In genomic region chr16:83797013-83797412, GRCh38 we compare ENCODE assay signal across 2 cellular contexts.
TF ChIP-seq lines count a peak whose summit lies in the region.

No MANE protein-coding gene starts in this region.

TF ChIP-seq in HepG2, 621 proteins besides CTCF, POLR2A, EP300 and RAD21 (continues in another document):
- TF ChIP-seq ZNF572 (CRISPR knock-in tag; IDR thresholded peaks at IDR 0.05) (no peak), ATF1 (CRISPR knock-in tag; IDR thresholded peaks at IDR 0.05) (no peak), HMG20A (CRISPR knock-in tag; IDR thresholded peaks at IDR 0.05; ENCODE audit: borderline replicate concordance) (no peak), ZSCAN9 (CRISPR knock-in tag; IDR thresholded peaks at IDR 0.05; ENCODE audit: borderline replicate concordance) (no peak), GATA4 (IDR thresholded peaks at IDR 0.05; ENCODE audit: borderline replicate concordance, low read depth) (0 out of 2 replicates have a peak, but pooled peaks have one; percentile 21), ZNF646 (CRISPR knock-in tag; IDR thresholded peaks at IDR 0.05) (no peak), AGO1 (IDR thresholded peaks at IDR 0.05; ENCODE audit: low read depth, low read length, poor library complexity, severe bottlenecking) (no peak), TBX2 (CRISPR knock-in tag; IDR thresholded peaks at IDR 0.05; ENCODE audit: borderline replicate concordance) (no peak), SNRNP70 (IDR thresholded peaks at IDR 0.05; ENCODE audit: low read depth, low read length) (no peak), TCF12 (IDR thresholded peaks at IDR 0.05) (no peak), TCF12 (CRISPR knock-in tag; IDR thresholded peaks at IDR 0.05) (no peak)
- TF ChIP-seq, protein P1, sequence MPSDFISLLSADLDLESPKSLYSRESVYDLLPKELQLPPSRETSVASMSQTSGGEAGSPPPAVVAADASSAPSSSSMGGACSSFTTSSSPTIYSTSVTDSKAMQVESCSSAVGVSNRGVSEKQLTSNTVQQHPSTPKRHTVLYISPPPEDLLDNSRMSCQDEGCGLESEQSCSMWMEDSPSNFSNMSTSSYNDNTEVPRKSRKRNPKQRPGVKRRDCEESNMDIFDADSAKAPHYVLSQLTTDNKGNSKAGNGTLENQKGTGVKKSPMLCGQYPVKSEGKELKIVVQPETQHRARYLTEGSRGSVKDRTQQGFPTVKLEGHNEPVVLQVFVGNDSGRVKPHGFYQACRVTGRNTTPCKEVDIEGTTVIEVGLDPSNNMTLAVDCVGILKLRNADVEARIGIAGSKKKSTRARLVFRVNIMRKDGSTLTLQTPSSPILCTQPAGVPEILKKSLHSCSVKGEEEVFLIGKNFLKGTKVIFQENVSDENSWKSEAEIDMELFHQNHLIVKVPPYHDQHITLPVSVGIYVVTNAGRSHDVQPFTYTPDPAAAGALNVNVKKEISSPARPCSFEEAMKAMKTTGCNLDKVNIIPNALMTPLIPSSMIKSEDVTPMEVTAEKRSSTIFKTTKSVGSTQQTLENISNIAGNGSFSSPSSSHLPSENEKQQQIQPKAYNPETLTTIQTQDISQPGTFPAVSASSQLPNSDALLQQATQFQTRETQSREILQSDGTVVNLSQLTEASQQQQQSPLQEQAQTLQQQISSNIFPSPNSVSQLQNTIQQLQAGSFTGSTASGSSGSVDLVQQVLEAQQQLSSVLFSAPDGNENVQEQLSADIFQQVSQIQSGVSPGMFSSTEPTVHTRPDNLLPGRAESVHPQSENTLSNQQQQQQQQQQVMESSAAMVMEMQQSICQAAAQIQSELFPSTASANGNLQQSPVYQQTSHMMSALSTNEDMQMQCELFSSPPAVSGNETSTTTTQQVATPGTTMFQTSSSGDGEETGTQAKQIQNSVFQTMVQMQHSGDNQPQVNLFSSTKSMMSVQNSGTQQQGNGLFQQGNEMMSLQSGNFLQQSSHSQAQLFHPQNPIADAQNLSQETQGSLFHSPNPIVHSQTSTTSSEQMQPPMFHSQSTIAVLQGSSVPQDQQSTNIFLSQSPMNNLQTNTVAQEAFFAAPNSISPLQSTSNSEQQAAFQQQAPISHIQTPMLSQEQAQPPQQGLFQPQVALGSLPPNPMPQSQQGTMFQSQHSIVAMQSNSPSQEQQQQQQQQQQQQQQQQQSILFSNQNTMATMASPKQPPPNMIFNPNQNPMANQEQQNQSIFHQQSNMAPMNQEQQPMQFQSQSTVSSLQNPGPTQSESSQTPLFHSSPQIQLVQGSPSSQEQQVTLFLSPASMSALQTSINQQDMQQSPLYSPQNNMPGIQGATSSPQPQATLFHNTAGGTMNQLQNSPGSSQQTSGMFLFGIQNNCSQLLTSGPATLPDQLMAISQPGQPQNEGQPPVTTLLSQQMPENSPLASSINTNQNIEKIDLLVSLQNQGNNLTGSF (CRISPR knock-in tag; IDR thresholded peaks at IDR 0.05), result no peak
- TF ChIP-seq, protein P2, sequence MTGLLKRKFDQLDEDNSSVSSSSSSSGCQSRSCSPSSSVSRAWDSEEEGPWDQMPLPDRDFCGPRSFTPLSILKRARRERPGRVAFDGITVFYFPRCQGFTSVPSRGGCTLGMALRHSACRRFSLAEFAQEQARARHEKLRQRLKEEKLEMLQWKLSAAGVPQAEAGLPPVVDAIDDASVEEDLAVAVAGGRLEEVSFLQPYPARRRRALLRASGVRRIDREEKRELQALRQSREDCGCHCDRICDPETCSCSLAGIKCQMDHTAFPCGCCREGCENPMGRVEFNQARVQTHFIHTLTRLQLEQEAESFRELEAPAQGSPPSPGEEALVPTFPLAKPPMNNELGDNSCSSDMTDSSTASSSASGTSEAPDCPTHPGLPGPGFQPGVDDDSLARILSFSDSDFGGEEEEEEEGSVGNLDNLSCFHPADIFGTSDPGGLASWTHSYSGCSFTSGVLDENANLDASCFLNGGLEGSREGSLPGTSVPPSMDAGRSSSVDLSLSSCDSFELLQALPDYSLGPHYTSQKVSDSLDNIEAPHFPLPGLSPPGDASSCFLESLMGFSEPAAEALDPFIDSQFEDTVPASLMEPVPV (CRISPR knock-in tag; IDR thresholded peaks at IDR 0.05), result no peak

TF ChIP-seq in H1, 55 proteins besides CTCF, POLR2A, EP300 and RAD21:
- no peak for TF ChIP-seq KDM4A (IDR thresholded peaks at IDR 0.05; ENCODE audit: low read depth, low read length, severe bottlenecking)
- no peak for TF ChIP-seq NRF1 (IDR thresholded peaks at IDR 0.05; ENCODE audit: low read depth, low read length)
- TF ChIP-seq KDM5A (IDR thresholded peaks at IDR 0.05; ENCODE audit: low read length), result no peak
- TF ChIP-seq SP2 (IDR thresholded peaks at IDR 0.05; ENCODE audit: low read length), result no peak
- no peak for TF ChIP-seq JUND (IDR thresholded peaks at IDR 0.05; ENCODE audit: low read length)
- no peak for TF ChIP-seq SP1 (IDR thresholded peaks at IDR 0.05; ENCODE audit: low read depth, low read length)
- no peak for TF ChIP-seq EZH2 (IDR thresholded peaks at IDR 0.05; ENCODE audit: low read depth, low read length, severe bottlenecking)
- TF ChIP-seq EGR1 (IDR thresholded peaks at IDR 0.05; ENCODE audit: borderline replicate concordance, low read depth, low read length), result no peak
- TF ChIP-seq CHD2 (IDR thresholded peaks at IDR 0.05; ENCODE audit: low read length), result no peak
- TF ChIP-seq BRCA1 (IDR thresholded peaks at IDR 0.05; ENCODE audit: low read depth, low read length), result no peak
- TF ChIP-seq SAP30 (IDR thresholded peaks at IDR 0.05; ENCODE audit: insufficient read depth, insufficient replicate concordance, low read length), result no peak
- TF ChIP-seq JUN (IDR thresholded peaks at IDR 0.05; ENCODE audit: low read depth, low read length), result no peak
- no peak for TF ChIP-seq MAFK (IDR thresholded peaks at IDR 0.05; ENCODE audit: low read depth, low read length)
- TF ChIP-seq TCF12 (IDR thresholded peaks at IDR 0.05; ENCODE audit: low read depth, low read length), result no peak
- no peak for TF ChIP-seq SP4 (IDR thresholded peaks at IDR 0.05; ENCODE audit: low read length)
- TF ChIP-seq SUZ12 (IDR thresholded peaks at IDR 0.05; ENCODE audit: low read length), result no peak
- no peak for TF ChIP-seq YY1 (IDR thresholded peaks at IDR 0.05; ENCODE audit: low read depth, low read length)
- TF ChIP-seq CHD1 (IDR thresholded peaks at IDR 0.05; ENCODE audit: low read depth, low read length), result no peak
